In the genomic region with DNA sequence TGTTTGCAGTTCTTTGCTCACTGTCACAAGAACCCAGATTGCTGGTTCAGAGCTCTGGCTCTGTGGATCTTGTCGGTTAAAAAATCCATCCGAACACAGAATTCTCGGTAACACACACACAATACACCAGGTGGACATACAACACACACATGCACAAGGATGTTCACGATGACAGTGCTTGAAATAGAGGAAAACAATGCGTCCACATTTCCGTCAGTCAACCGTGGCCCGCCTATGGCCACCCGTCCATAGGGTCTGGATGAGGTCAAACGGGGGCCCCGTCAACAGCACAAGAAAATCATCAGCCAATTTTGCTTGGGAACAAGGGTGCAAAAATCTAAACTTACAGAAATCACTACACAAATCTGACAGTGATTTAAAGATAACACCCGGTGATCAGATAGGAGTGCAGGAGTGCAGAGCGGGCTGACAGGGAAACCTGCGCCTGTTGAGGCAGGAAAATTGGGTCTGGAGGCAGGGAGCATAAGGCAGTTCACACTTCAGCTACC, we compare ENCODE assay signal across 21 cellular contexts. TPM values are rescaled to one million over a fixed set of nuclear protein-coding genes. Genes with fewer than 3 reads are reported as not detected.
DNase-seq lines count a peak whose midpoint lies in the region; ATAC-seq, FAIRE-seq and TF ChIP-seq lines count a peak whose summit lies in the region.
"Had no signal": no experiment of that assay in that cellular context is flagged by ENCODE, and none has a peak within 500 bp of the region (broad histone marks: within the 10 kb centered on the region; RNA-seq: fewer than 3 reads in every experiment).

No MANE protein-coding gene starts in this region.

- H3K4me3 ChIP-seq in tibial artery (no peak overlapping the region), endodermal cell (ENCODE audit: low read length) (no peak overlapping the region)
- H3K4me3 ChIP-seq: BLaER1 treated with 17β-estradiol and CSF1 and Interleukin-3, amounts not matched to agents 10 nM and 100 nM; psoas muscle had no signal

- peaks cover 3% of the 10 kb centered on the region for H3K9me3 Mint-ChIP-seq in activated CD8-positive, alpha-beta memory T cell treated with anti-CD3 and anti-CD28 coated beads, Interleukin-2, amount 10 ng/mL, durations not matched to agents 7 days and 5 days (ENCODE audit: low read depth)
- peaks cover 14% of the 10 kb centered on the region for H3K9me3 Mint-ChIP-seq in activated T-helper 1 cell treated with anti-CD3 and anti-CD28 coated beads, Interleukin-12 subunit alpha, Interleukin-12 subunit beta, Interleukin-2, Interleukin-4 antibody, amounts not matched to agents 30 ng/mL and 10 ng/mL and 1 ng/mL, durations not matched to agents 14 hours and 24 hours and 36 hours
- H3K9me3 Mint-ChIP-seq in endodermal cell, result peaks cover 21% of the 10 kb centered on the region

- H3K27ac Mint-ChIP-seq in activated CD8-positive, alpha-beta memory T cell treated with anti-CD3 and anti-CD28 coated beads, Interleukin-2, amount 10 ng/mL, durations not matched to agents 7 days and 5 days, result no peak overlapping the region
- H3K27ac Mint-ChIP-seq in activated T-helper 1 cell treated with anti-CD3 and anti-CD28 coated beads, Interleukin-12 subunit alpha, Interleukin-12 subunit beta, Interleukin-2, Interleukin-4 antibody, amounts not matched to agents 30 ng/mL and 10 ng/mL and 1 ng/mL, durations not matched to agents 14 hours and 24 hours and 36 hours, result no peak overlapping the region
- no peak overlapping the region for H3K27ac Mint-ChIP-seq in endodermal cell
- H3K27ac Mint-ChIP-seq: brain, H9 had no signal

- H3K9me3 ChIP-seq in tibial artery (peaks cover 0 to 3% (median 0%) of the 10 kb centered on the region in 3 donors), endodermal cell (ENCODE audit: control insufficient read depth, low read length) (peaks cover 16% of the 10 kb centered on the region)

- no peak for DNase-seq in activated CD8-positive, alpha-beta memory T cell treated with anti-CD3 and anti-CD28 coated beads, Interleukin-2, amount 10 ng/mL, durations not matched to agents 7 days and 5 days
- no peak for DNase-seq in activated CD8-positive, alpha-beta memory T cell treated with anti-CD3 and anti-CD28 coated beads, Interleukin-2, amount 50 U/mL, for 4 hours
- no peak for DNase-seq in GM12891 (ENCODE audit: insufficient read length, low spot score)
- DNase-seq in activated T-helper 1 cell treated with anti-CD3 and anti-CD28 coated beads, Interleukin-12 subunit alpha, Interleukin-12 subunit beta, Interleukin-2, Interleukin-4 antibody, amounts not matched to agents 30 ng/mL and 10 ng/mL and 1 ng/mL, durations not matched to agents 14 hours and 24 hours and 36 hours (ENCODE audit: low spot score), result no peak
- DNase-seq in sciatic nerve (ENCODE audit: low spot score), result peak; percentile 19
- DNase-seq in tibial artery, result no peak
- no peak for DNase-seq in endodermal cell
- no peak for DNase-seq in NK-92 treated with Interleukin-12 subunit alpha and Interleukin-12 subunit beta, amount 100 ng/mL, for 24 hours (lab: John Stamatoyannopoulos, UW)
- DNase-seq: Calu3, glutamatergic neuron, H9, NCI-H1092 treated with DMSO at 0.1 percent for 48 hours, NCI-H2029, NCI-H2227 treated with DMSO at 0.1 percent for 48 hours, psoas muscle, T1000 had no signal

- ATAC-seq in activated CD8-positive, alpha-beta memory T cell treated with anti-CD3 and anti-CD28 coated beads, Interleukin-2, amount 10 ng/mL, durations not matched to agents 7 days and 5 days, result no peak
- ATAC-seq in sciatic nerve, result no peak
- ATAC-seq: HepG2, psoas muscle had no signal

- no peak for TF ChIP-seq POLR2A in GM12891 (IDR thresholded peaks at IDR 0.05; ENCODE audit: low read depth, low read length)

- FAIRE-seq in GM12891 (lab: Jason Lieb, UNC), result peak; percentile 13
- FAIRE-seq: HepG2 had no signal

- CTCF ChIA-PET in activated CD8-positive, alpha-beta memory T cell treated with anti-CD3 and anti-CD28 coated beads, Interleukin-2, amount 10 ng/mL, durations not matched to agents 7 days and 5 days (lab: Charles Lee), result interaction anchor here (0.6 to 1.5 kb wide), 10 partner anchors 35 to 381 kb away, joined by 3 to 16 read pairs (median 3); no protein-coding TSS in a partner anchor

- H3K27me3 Mint-ChIP-seq in activated CD8-positive, alpha-beta memory T cell treated with anti-CD3 and anti-CD28 coated beads, Interleukin-2, amount 10 ng/mL, durations not matched to agents 7 days and 5 days, result peaks cover 17% of the 10 kb centered on the region
- H3K27me3 Mint-ChIP-seq in activated T-helper 1 cell treated with anti-CD3 and anti-CD28 coated beads, Interleukin-12 subunit alpha, Interleukin-12 subunit beta, Interleukin-2, Interleukin-4 antibody, amounts not matched to agents 30 ng/mL and 10 ng/mL and 1 ng/mL, durations not matched to agents 14 hours and 24 hours and 36 hours (ENCODE audit: insufficient read depth), result peaks cover 4% of the 10 kb centered on the region
- H3K27me3 Mint-ChIP-seq in endodermal cell (ENCODE audit: insufficient read depth), result peaks cover 32% of the 10 kb centered on the region

- peaks cover 4% of the 10 kb centered on the region for H3K36me3 Mint-ChIP-seq in activated CD8-positive, alpha-beta memory T cell treated with anti-CD3 and anti-CD28 coated beads, Interleukin-2, amount 10 ng/mL, durations not matched to agents 7 days and 5 days
- no peaks in the 10 kb centered on the region for H3K36me3 Mint-ChIP-seq in activated T-helper 1 cell treated with anti-CD3 and anti-CD28 coated beads, Interleukin-12 subunit alpha, Interleukin-12 subunit beta, Interleukin-2, Interleukin-4 antibody, amounts not matched to agents 30 ng/mL and 10 ng/mL and 1 ng/mL, durations not matched to agents 14 hours and 24 hours and 36 hours (ENCODE audit: low read depth)
- H3K36me3 Mint-ChIP-seq in endodermal cell (ENCODE audit: low read depth), result no peaks in the 10 kb centered on the region
- H3K36me3 Mint-ChIP-seq: brain had no signal

- peaks cover 0 to 81% of the 10 kb centered on the region in 2 donors for H3K27me3 ChIP-seq in tibial artery
- H3K27me3 ChIP-seq in endodermal cell (ENCODE audit: control insufficient read depth, insufficient read depth, low read length, poor library complexity, severe bottlenecking), result peaks cover 25% of the 10 kb centered on the region

- peak overlapping the region; percentile 17 for H3K4me3 Mint-ChIP-seq in activated CD8-positive, alpha-beta memory T cell treated with anti-CD3 and anti-CD28 coated beads, Interleukin-2, amount 10 ng/mL, durations not matched to agents 7 days and 5 days
- H3K4me3 Mint-ChIP-seq in activated T-helper 1 cell treated with anti-CD3 and anti-CD28 coated beads, Interleukin-12 subunit alpha, Interleukin-12 subunit beta, Interleukin-2, Interleukin-4 antibody, amounts not matched to agents 30 ng/mL and 10 ng/mL and 1 ng/mL, durations not matched to agents 14 hours and 24 hours and 36 hours, result peak overlapping the region; percentile 23
- H3K4me3 Mint-ChIP-seq in endodermal cell, result no peak overlapping the region
- H3K4me3 Mint-ChIP-seq: H9 had no signal

- H3K4me1 ChIP-seq in tibial artery (peaks cover 0 to 16% (median 8%) of the 10 kb centered on the region in 4 donors), endodermal cell (ENCODE audit: control insufficient read depth, insufficient read depth, low read length) (no peaks in the 10 kb centered on the region)
- H3K4me1 ChIP-seq: psoas muscle had no signal

- TF ChIP-seq CTCF in tibial artery (IDR thresholded peaks at IDR 0.05), result no peak
- TF ChIP-seq CTCF in endodermal cell (conservative IDR thresholded peaks at IDR 0.05), result no peak

- no peak overlapping the region for H3K9ac ChIP-seq in endodermal cell (ENCODE audit: extremely low read depth, low read length, poor library complexity, severe bottlenecking)

- peaks cover 13% of the 10 kb centered on the region for H3K4me1 Mint-ChIP-seq in activated CD8-positive, alpha-beta memory T cell treated with anti-CD3 and anti-CD28 coated beads, Interleukin-2, amount 10 ng/mL, durations not matched to agents 7 days and 5 days
- H3K4me1 Mint-ChIP-seq in activated T-helper 1 cell treated with anti-CD3 and anti-CD28 coated beads, Interleukin-12 subunit alpha, Interleukin-12 subunit beta, Interleukin-2, Interleukin-4 antibody, amounts not matched to agents 30 ng/mL and 10 ng/mL and 1 ng/mL, durations not matched to agents 14 hours and 24 hours and 36 hours (ENCODE audit: low read depth), result peaks cover 9% of the 10 kb centered on the region
- H3K4me1 Mint-ChIP-seq in endodermal cell, result no peaks in the 10 kb centered on the region

- intact Hi-C loops in activated T-helper 1 cell treated with anti-CD3 and anti-CD28 coated beads, Interleukin-12 subunit alpha, Interleukin-12 subunit beta, Interleukin-2, Interleukin-4 antibody, amounts not matched to agents 30 ng/mL and 10 ng/mL and 1 ng/mL, durations not matched to agents 14 hours and 24 hours and 36 hours (cut with micrococcal nuclease), result loop anchor here (1.0 to 5.0 kb wide), 7 partner anchors 14 to 380 kb away; a partner anchor contains a TSS
- intact Hi-C loops in sciatic nerve (cut with DNase I), result no loop called here
- intact Hi-C loops in tibial artery (cut with DNase I; ENCODE audit: low total_unique reads), result no loop called here

- no peak overlapping the region for H3K27ac ChIP-seq in tibial artery
- no peak overlapping the region for H3K27ac ChIP-seq in endodermal cell (ENCODE audit: low read depth, low read length)
- H3K27ac ChIP-seq: epithelial cell of prostate, psoas muscle had no signal

- H3K36me3 ChIP-seq in tibial artery (no peaks in the 10 kb centered on the region), endodermal cell (ENCODE audit: control insufficient read depth, insufficient read depth, low read length) (no peaks in the 10 kb centered on the region)
- H3K36me3 ChIP-seq: BLaER1 treated with 17β-estradiol and CSF1 and Interleukin-3, amounts not matched to agents 10 nM and 100 nM had no signal

- WGBS in endodermal cell (ENCODE audit: insufficient coverage in 1 of 2, insufficient read length in 1 of 2), 2 experiments, result 91 to 95% methylated on average over 11 to 14 of the region's 14 CpGs

RNA-seq across cellular contexts. Expression of a gene that starts 50.4 kb away (rescaled TPM):
- 10 to 100 TPM; 53.2 to 60.2 TPM for total RNA-seq in activated CD8-positive, alpha-beta memory T cell treated with anti-CD3 and anti-CD28 coated beads, Interleukin-2, amount 10 ng/mL, durations not matched to agents 7 days and 5 days
- 8.4 TPM for polyA plus RNA-seq in GM12891 (2012; ENCODE audit: low read depth, missing spikeins)
- 104 and 105 TPM in 2 replicates for total RNA-seq in activated T-helper 1 cell treated with anti-CD3 and anti-CD28 coated beads, Interleukin-12 subunit alpha, Interleukin-12 subunit beta, Interleukin-2, Interleukin-4 antibody, amounts not matched to agents 30 ng/mL and 10 ng/mL and 1 ng/mL, durations not matched to agents 14 hours and 24 hours and 36 hours
- 10.2 TPM for total RNA-seq in sciatic nerve
- 10 to 100 TPM; 28.8 to 29.4 TPM for total RNA-seq in endodermal cell
- polyA plus RNA-seq in endodermal cell (2013, experiment 1 of 2), result 19.9 TPM
- polyA plus RNA-seq in endodermal cell (2013, experiment 2 of 2), result 16.4 TPM

RNA-seq across cellular contexts. Expression of a gene that starts 50.8 kb away (rescaled TPM):
- 1 to 10 TPM; 1.3 to 2.2 TPM for total RNA-seq in activated CD8-positive, alpha-beta memory T cell treated with anti-CD3 and anti-CD28 coated beads, Interleukin-2, amount 10 ng/mL, durations not matched to agents 7 days and 5 days
- polyA plus RNA-seq in GM12891 (2012; ENCODE audit: low read depth, missing spikeins), result 1.0 TPM
- total RNA-seq in activated T-helper 1 cell treated with anti-CD3 and anti-CD28 coated beads, Interleukin-12 subunit alpha, Interleukin-12 subunit beta, Interleukin-2, Interleukin-4 antibody, amounts not matched to agents 30 ng/mL and 10 ng/mL and 1 ng/mL, durations not matched to agents 14 hours and 24 hours and 36 hours, result 8.2 and 10.7 TPM in 2 replicates
- total RNA-seq in sciatic nerve (14.1 TPM), endodermal cell (10 to 100 TPM in 1 of 2 donors, 1 to 10 TPM in 1; 2.1 to 10.6 TPM)
- polyA plus RNA-seq in endodermal cell (2013, experiment 1 of 2), result 4.2 TPM
- 3.2 TPM for polyA plus RNA-seq in endodermal cell (2013, experiment 2 of 2)
- total RNA-seq: HepG2, lung microvascular endothelial cell had no signal
- polyA plus RNA-seq: HepG2 had no signal
